10 cellular contexts compared by ENCODE assay signal in the genomic region with DNA sequence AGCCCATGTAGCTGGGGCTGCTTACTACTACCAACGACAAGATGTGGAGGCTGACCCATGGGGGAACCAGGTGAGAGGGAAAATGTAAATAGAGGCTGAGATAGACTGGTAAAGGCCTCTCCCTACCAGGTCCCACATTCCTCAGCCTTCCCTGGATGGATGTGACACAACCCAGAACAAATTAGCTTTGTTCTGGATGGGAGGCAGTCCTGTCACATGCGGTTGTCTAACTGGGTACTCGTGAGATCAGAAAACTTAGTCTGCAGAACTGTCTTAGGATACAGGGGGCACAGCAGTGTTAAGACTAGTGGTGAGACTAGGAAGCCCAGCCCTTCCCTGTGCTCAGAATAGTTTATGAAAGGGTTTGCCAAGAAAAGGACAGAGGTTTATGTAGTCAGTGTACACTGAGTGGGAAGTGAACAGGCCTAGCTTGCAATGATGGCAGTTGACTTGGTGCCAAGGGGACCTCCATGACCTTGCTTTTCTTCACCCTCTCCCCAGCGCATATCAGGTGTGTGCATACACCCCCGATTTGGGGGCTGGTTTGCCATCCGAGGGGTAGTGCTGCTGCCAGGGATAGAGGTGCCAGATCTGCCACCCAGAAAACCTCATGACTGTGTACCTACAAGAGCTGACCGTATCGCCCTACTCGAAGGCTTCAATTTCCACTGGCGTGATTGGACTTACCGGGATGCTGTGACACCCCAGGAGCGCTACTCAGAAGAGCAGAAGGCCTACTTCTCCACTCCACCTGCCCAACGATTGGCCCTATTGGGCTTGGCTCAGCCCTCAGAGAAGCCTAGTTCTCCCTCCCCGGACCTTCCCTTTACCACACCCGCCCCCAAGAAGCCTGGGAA. TPM values are rescaled to one million over a fixed set of nuclear protein-coding genes. Genes with fewer than 3 reads are reported as not detected.
DNase-seq lines count a peak whose midpoint lies in the region; ATAC-seq and TF ChIP-seq lines count a peak whose summit lies in the region.
"Had no signal": no experiment of that assay in that cellular context is flagged by ENCODE, and none has a peak within 500 bp of the region (broad histone marks: within the 10 kb centered on the region; RNA-seq: fewer than 3 reads in every experiment).

No MANE protein-coding gene starts in this region.

- DNase-seq in CD4-positive, alpha-beta T cell: no peak
- DNase-seq in HFFc6: no peak
- no peak for DNase-seq in lower lobe of right lung
- no peak for DNase-seq in 8988T
- no peak for DNase-seq in NCI-H1417 (lab: John Stamatoyannopoulos, UW)
- DNase-seq: activated CD4-positive, alpha-beta memory T cell treated with anti-CD3 and anti-CD28 coated beads, Interleukin-2, amount 10 ng/mL, durations not matched to agents 7 days and 5 days; NCI-H2107 had no signal

- no peak for TF ChIP-seq CTCF in CD4-positive, alpha-beta T cell (IDR thresholded peaks at IDR 0.05)
- TF ChIP-seq CTCF in HFFc6 (IDR thresholded peaks at IDR 0.05) (peak; percentile 48), brain (conservative IDR thresholded peaks at IDR 0.05) (no peak), lower lobe of right lung (IDR thresholded peaks at IDR 0.05) (no peak)

- peaks cover 55% of the 10 kb centered on the region for H3K36me3 ChIP-seq in lower lobe of right lung

- ATAC-seq in CD4-positive, alpha-beta T cell (ENCODE audit: poor library complexity): no peak
- ATAC-seq in lower lobe of right lung (peak; percentile 16 to 28), GM18873 (IDR thresholded peaks at IDR 0.05; ENCODE audit: low FRiP score, unreplicated experiment) (no peak), HG03280 (IDR thresholded peaks at IDR 0.05; ENCODE audit: unreplicated experiment) (no peak)

- H3K4me3 ChIP-seq in lower lobe of right lung: no peak overlapping the region

- CTCF ChIA-PET in CD4-positive, alpha-beta T cell (lab: Charles Lee): interaction anchor here (1.1 kb wide), 1 partner anchor 52 kb away, joined by 3 read pairs; no protein-coding TSS in a partner anchor

- H3K27me3 ChIP-seq in CD4-positive, alpha-beta T cell (ENCODE audit: control insufficient read depth, insufficient read depth, low read length): no peaks in the 10 kb centered on the region
- no peaks in the 10 kb centered on the region for H3K27me3 ChIP-seq in lower lobe of right lung (ENCODE audit: low read depth)

- H3K36me3 Mint-ChIP-seq in CD4-positive, alpha-beta T cell (ENCODE audit: low read depth): peaks cover 56% of the 10 kb centered on the region
- peaks cover 30% of the 10 kb centered on the region for H3K36me3 Mint-ChIP-seq in HFFc6 (ENCODE audit: low read depth)
- H3K36me3 Mint-ChIP-seq in brain: peaks cover 31% of the 10 kb centered on the region

- POLR2A ChIA-PET in CD4-positive, alpha-beta T cell (lab: Charles Lee): interaction anchor here (1.7 kb wide), 1 partner anchor 9 kb away, joined by 4 read pairs; the partner anchor contains the start of genes CCDC163 and MMACHC

- H3K27ac Mint-ChIP-seq in CD4-positive, alpha-beta T cell: peak overlapping the region; percentile 37
- H3K27ac Mint-ChIP-seq in HFFc6 (peak overlapping the region; percentile 44), brain (peak overlapping the region in 4 of 5 experiments; percentile 5 to 53 (median 32))
- H3K27ac Mint-ChIP-seq: activated CD4-positive, alpha-beta memory T cell treated with anti-CD3 and anti-CD28 coated beads, Interleukin-2, amount 10 ng/mL, durations not matched to agents 7 days and 5 days had no signal

- H3K9me3 ChIP-seq in CD4-positive, alpha-beta T cell (ENCODE audit: control insufficient read depth, low read length): no peaks in the 10 kb centered on the region
- no peaks in the 10 kb centered on the region for H3K9me3 ChIP-seq in lower lobe of right lung

- no peaks in the 10 kb centered on the region for H3K4me1 Mint-ChIP-seq in CD4-positive, alpha-beta T cell (ENCODE audit: low read depth)
- peaks cover 11% of the 10 kb centered on the region for H3K4me1 Mint-ChIP-seq in HFFc6 (ENCODE audit: low read depth)
- H3K4me1 Mint-ChIP-seq in brain: no peaks in the 10 kb centered on the region

- H3K27me3 Mint-ChIP-seq in CD4-positive, alpha-beta T cell: no peaks in the 10 kb centered on the region
- H3K27me3 Mint-ChIP-seq in HFFc6 (ENCODE audit: insufficient read depth): peaks cover 2% of the 10 kb centered on the region; the same call in 1 of the 2 replicates
- no peaks in the 10 kb centered on the region for H3K27me3 Mint-ChIP-seq in brain
- H3K27me3 Mint-ChIP-seq: activated CD4-positive, alpha-beta memory T cell treated with anti-CD3 and anti-CD28 coated beads, Interleukin-2, amount 10 ng/mL, durations not matched to agents 7 days and 5 days had no signal

- intact Hi-C loops in CD4-positive, alpha-beta T cell (cut with DNase I, micrococcal nuclease): no loop called here
- intact Hi-C loops in lower lobe of right lung (cut with DNase I): no loop called here

- no peaks in the 10 kb centered on the region for H3K9me3 Mint-ChIP-seq in CD4-positive, alpha-beta T cell
- H3K9me3 Mint-ChIP-seq in HFFc6 (no peaks in the 10 kb centered on the region), brain (no peaks in the 10 kb centered on the region)
- H3K9me3 Mint-ChIP-seq: activated CD4-positive, alpha-beta memory T cell treated with anti-CD3 and anti-CD28 coated beads, Interleukin-2, amount 10 ng/mL, durations not matched to agents 7 days and 5 days had no signal

- no peak overlapping the region for H3K4me3 Mint-ChIP-seq in CD4-positive, alpha-beta T cell
- H3K4me3 Mint-ChIP-seq in HFFc6 (no peak overlapping the region), brain (no peak overlapping the region)
- H3K4me3 Mint-ChIP-seq: activated CD4-positive, alpha-beta memory T cell treated with anti-CD3 and anti-CD28 coated beads, Interleukin-2, amount 10 ng/mL, durations not matched to agents 7 days and 5 days had no signal

- H3K27ac ChIP-seq in CD4-positive, alpha-beta T cell (ENCODE audit: low read depth, low read length): no peak overlapping the region
- H3K27ac ChIP-seq in lower lobe of right lung: no peak overlapping the region

- peaks cover 16% of the 10 kb centered on the region for H3K4me1 ChIP-seq in lower lobe of right lung

RNA-seq across cellular contexts. Expression of gene MMACHC, which starts 8.4 kb away (rescaled TPM):
- total RNA-seq in CD4-positive, alpha-beta T cell: under 1 TPM; 0.27 to 0.81 TPM
- 10 to 100 TPM; 11.1 to 12.9 (median 12.4) TPM for total RNA-seq in HFFc6 (2021; fragmentation: NEBNext Ultra II Directional; extraction: Animal tissue kit (Norgen Biotek cat#: 25700))
- polyA plus RNA-seq in brain (ENCODE audit: insufficient read depth, low read depth, low replicate concordance): 10.1 TPM
- total RNA-seq in lower lobe of right lung: 5.9 TPM

RNA-seq across cellular contexts. Expression of gene CCDC163, which starts 8.7 kb away (rescaled TPM):
- total RNA-seq in CD4-positive, alpha-beta T cell: under 1 TPM; 0.42 to 0.58 TPM
- 1 to 10 TPM; 1.3 to 2.4 (median 1.7) TPM for total RNA-seq in HFFc6 (2021; fragmentation: NEBNext Ultra II Directional; extraction: Animal tissue kit (Norgen Biotek cat#: 25700))
- 7.4 TPM for polyA plus RNA-seq in brain (ENCODE audit: insufficient read depth, low read depth, low replicate concordance)
- total RNA-seq in lower lobe of right lung: 0.77 TPM

RNA-seq across cellular contexts. Expression of gene PRDX1, which starts 13.2 kb away (rescaled TPM):
- total RNA-seq in CD4-positive, alpha-beta T cell: 10 to 100 TPM; 18.1 to 24.1 TPM
- 1,000 to 10,000 TPM in 3 of 6 experiments, 100 to 1,000 TPM in 3; 798 to 1,123 (median 999) TPM for total RNA-seq in HFFc6 (2021; fragmentation: NEBNext Ultra II Directional; extraction: Animal tissue kit (Norgen Biotek cat#: 25700))
- polyA plus RNA-seq in brain (ENCODE audit: insufficient read depth, low read depth, low replicate concordance): 499 TPM
- total RNA-seq in lower lobe of right lung: 417 TPM

RNA-seq across cellular contexts. Expression of gene TESK2, which starts 17.6 kb away (rescaled TPM):
- total RNA-seq in CD4-positive, alpha-beta T cell: 1 to 10 TPM; 2.8 to 3.4 TPM
- total RNA-seq in HFFc6 (2021; fragmentation: NEBNext Ultra II Directional; extraction: Animal tissue kit (Norgen Biotek cat#: 25700)): 1 to 10 TPM in 2 of 6 experiments, under 1 TPM in 4; 0.54 to 1.4 (median 0.82) TPM
- polyA plus RNA-seq in brain (ENCODE audit: insufficient read depth, low read depth, low replicate concordance): 8.2 TPM
- total RNA-seq in lower lobe of right lung: 8.2 TPM

RNA-seq across cellular contexts. Expression of gene AKR1A1, which starts 42.1 kb away (rescaled TPM):
- total RNA-seq in CD4-positive, alpha-beta T cell: 10 to 100 TPM; 25.3 to 31.0 TPM
- total RNA-seq in HFFc6 (2021; fragmentation: NEBNext Ultra II Directional; extraction: Animal tissue kit (Norgen Biotek cat#: 25700)): 100 to 1,000 TPM; 105 to 125 (median 119) TPM
- polyA plus RNA-seq in brain (ENCODE audit: insufficient read depth, low read depth, low replicate concordance): 304 TPM
- 203 TPM for total RNA-seq in lower lobe of right lung

Comparison
In these comparisons a context has a peak if more than half of its experiments do, and no peak if none do; other contexts are left out.
1. ATAC-seq: peak in lower lobe of right lung (2 of 2); none in CD4-positive, alpha-beta T cell (single experiment), GM18873 (single experiment) and HG03280 (single experiment).
2. RNA of gene PRDX1, which starts 13.2 kb away (total RNA-seq): 798 to 1,123 TPM in HFFc6 and 417 TPM in lower lobe of right lung (single experiment); 18.1 to 24.1 TPM in CD4-positive, alpha-beta T cell; every median in the first group is over 10 times any median in the second.
3. Peak in every context shown above with its lines, with median percentiles within 50 percentile points of each other: H3K27ac Mint-ChIP-seq.